In genomic region chr2:19009510-19009909, GRCh38 we compare ENCODE assay signal across 1 cellular context.
TF ChIP-seq lines count a peak whose summit lies in the region.

No MANE protein-coding gene starts in this region.

TF ChIP-seq in SK-N-SH treated with all-trans-retinoic acid at 6 μM for 48 hours, 23 proteins besides CTCF, POLR2A, EP300 and RAD21 (continued from another document):
- TF ChIP-seq BACH2 (CRISPR knock-in tag; IDR thresholded peaks at IDR 0.05; ENCODE audit: borderline replicate concordance) (no peak), ISL1 (CRISPR knock-in tag; IDR thresholded peaks at IDR 0.05) (peak; percentile 84), ZFP30 (CRISPR knock-in tag; IDR thresholded peaks at IDR 0.05) (no peak), OSR1 (CRISPR knock-in tag; IDR thresholded peaks at IDR 0.05) (no peak)
